Comparison of ENCODE assay signal across 1 cellular context in the genomic region with DNA sequence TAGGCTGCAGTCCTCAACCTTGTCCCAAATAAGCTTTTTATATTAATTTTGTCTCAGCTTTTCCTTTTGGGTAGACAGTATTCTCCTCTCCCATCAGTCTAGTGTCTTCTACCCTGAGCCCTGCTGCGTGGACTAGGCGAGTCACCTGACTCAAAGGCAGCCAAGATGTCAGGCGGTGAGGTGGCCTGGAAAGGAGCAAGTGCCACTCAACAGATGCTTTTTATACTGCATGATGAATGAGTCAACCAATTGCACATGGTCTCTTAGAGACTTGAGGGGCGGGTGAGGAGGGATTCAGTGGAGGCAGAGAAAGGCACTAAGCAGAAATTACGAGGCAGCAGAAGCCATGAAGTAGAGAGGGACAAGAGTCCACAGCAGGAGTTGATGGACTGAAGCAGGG.
TF ChIP-seq lines count a peak whose summit lies in the region.

No MANE protein-coding gene starts in this region.

TF ChIP-seq in H1, 55 proteins besides CTCF, POLR2A, EP300 and RAD21 (continued from another document):
- no peak for TF ChIP-seq GABPA (IDR thresholded peaks at IDR 0.05; ENCODE audit: borderline replicate concordance, insufficient read depth, low read length)
- no peak for TF ChIP-seq NRF1 (IDR thresholded peaks at IDR 0.05; ENCODE audit: low read depth, low read length)
- TF ChIP-seq HDAC2 (IDR thresholded peaks at IDR 0.05; ENCODE audit: borderline replicate concordance in 1 of 2, low read depth in 2 of 2, low read length in 2 of 2): no peak
- TF ChIP-seq EGR1 (IDR thresholded peaks at IDR 0.05; ENCODE audit: borderline replicate concordance, low read depth, low read length): no peak
- TF ChIP-seq CBX5 (IDR thresholded peaks at IDR 0.05; ENCODE audit: low read depth, low read length): no peak
- no peak for TF ChIP-seq SUZ12 (IDR thresholded peaks at IDR 0.05; ENCODE audit: low read length)
- TF ChIP-seq, protein P1, sequence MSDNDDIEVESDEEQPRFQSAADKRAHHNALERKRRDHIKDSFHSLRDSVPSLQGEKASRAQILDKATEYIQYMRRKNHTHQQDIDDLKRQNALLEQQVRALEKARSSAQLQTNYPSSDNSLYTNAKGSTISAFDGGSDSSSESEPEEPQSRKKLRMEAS (IDR thresholded peaks at IDR 0.05): no peak
- TF ChIP-seq HDAC6 (IDR thresholded peaks at IDR 0.05; ENCODE audit: low read depth, low read length): no peak
